ENCODE assay signal across 22 cellular contexts in genomic region chr20:45765307-45765910, GRCh38. TPM values are rescaled to one million over a fixed set of nuclear protein-coding genes. Genes with fewer than 3 reads are reported as not detected.
DNase-seq lines count a peak whose midpoint lies in the region; ATAC-seq and TF ChIP-seq lines count a peak whose summit lies in the region.
"Had no signal": no experiment of that assay in that cellular context is flagged by ENCODE, and none has a peak within 500 bp of the region (broad histone marks: within the 10 kb centered on the region; RNA-seq: fewer than 3 reads in every experiment).

No MANE protein-coding gene starts in this region.

- H3K4me3 Mint-ChIP-seq in GM23338 (peak overlapping the region; percentile 48), neural progenitor cell (no peak overlapping the region)
- H3K4me3 Mint-ChIP-seq: CD4-positive, alpha-beta T cell had no signal

- TF ChIP-seq CTCF in GM23338 (conservative IDR thresholded peaks at IDR 0.05; ENCODE audit: low read depth in 2 of 2) (no peak), RWPE2 (IDR thresholded peaks at IDR 0.05; ENCODE audit: poor library complexity, severe bottlenecking) (no peak), neural progenitor cell (IDR thresholded peaks at IDR 0.05) (no peak), coronary artery (IDR thresholded peaks at IDR 0.05) (no peak)

- ATAC-seq in GM23338 (peak; percentile 94), RWPE2 (ENCODE audit: low read depth) (no peak)
- ATAC-seq: A549 had no signal

- H3K27ac ChIP-seq in GM23338 (ENCODE audit: low read depth) (peak overlapping the region; percentile 98), RWPE2 (ENCODE audit: poor library complexity, severe bottlenecking) (no peak overlapping the region), neural progenitor cell (no peak overlapping the region), substantia nigra (ENCODE audit: low read depth, low read length, poor library complexity, severe bottlenecking) (no peak overlapping the region), coronary artery (no peak overlapping the region)
- H3K27ac ChIP-seq: A549, HL-60 had no signal

- H3K9me3 Mint-ChIP-seq in GM23338 (no peaks in the 10 kb centered on the region), neural progenitor cell (peaks cover 6% of the 10 kb centered on the region)
- H3K9me3 Mint-ChIP-seq: CD4-positive, alpha-beta T cell had no signal

- no peaks in the 10 kb centered on the region for H3K27me3 ChIP-seq in GM23338 (ENCODE audit: insufficient read depth)
- H3K27me3 ChIP-seq in RWPE2 (ENCODE audit: insufficient read depth, poor library complexity, severe bottlenecking), result no peaks in the 10 kb centered on the region
- H3K27me3 ChIP-seq in neural progenitor cell, result peaks cover 19% of the 10 kb centered on the region
- H3K27me3 ChIP-seq: BE2C had no signal

- H3K9me2 ChIP-seq in GM23338 (ENCODE audit: insufficient read depth), result no peaks in the 10 kb centered on the region; the same call in 1 of the 2 replicates

- H3K36me3 ChIP-seq in GM23338 (ENCODE audit: insufficient read depth) (no peaks in the 10 kb centered on the region), RWPE2 (ENCODE audit: low read depth) (no peaks in the 10 kb centered on the region), neural progenitor cell (no peaks in the 10 kb centered on the region)
- H3K36me3 ChIP-seq: BE2C had no signal

- H3K4me1 Mint-ChIP-seq in GM23338, result peaks cover 22% of the 10 kb centered on the region; the same call in 2 of the 3 replicates
- H3K4me1 Mint-ChIP-seq in neural progenitor cell, result peaks cover 3% of the 10 kb centered on the region

- peaks cover 8% of the 10 kb centered on the region for H3K27me3 Mint-ChIP-seq in GM23338 (ENCODE audit: insufficient read depth, low read depth, poor library complexity)
- no peaks in the 10 kb centered on the region for H3K27me3 Mint-ChIP-seq in neural progenitor cell (ENCODE audit: insufficient read depth, low read depth)

- H3K9ac ChIP-seq in neural progenitor cell, result no peak overlapping the region

- H4K20me1 ChIP-seq in GM23338 (replicated peaks; ENCODE audit: insufficient read depth) (no peaks in the 10 kb centered on the region), neural progenitor cell (ENCODE audit: low read depth) (no peaks in the 10 kb centered on the region)

- H3K4me3 ChIP-seq in GM23338, result peak overlapping the region; percentile 23
- no peak overlapping the region for H3K4me3 ChIP-seq in RWPE2 (ENCODE audit: severe bottlenecking)
- no peak overlapping the region for H3K4me3 ChIP-seq in neural progenitor cell
- no peak overlapping the region for H3K4me3 ChIP-seq in coronary artery
- H3K4me3 ChIP-seq: A549 had no signal

- H3K4me1 ChIP-seq in GM23338 (ENCODE audit: insufficient read depth) (peaks cover 34% of the 10 kb centered on the region), RWPE2 (ENCODE audit: insufficient read depth, poor library complexity, severe bottlenecking) (no peaks in the 10 kb centered on the region), neural progenitor cell (peaks cover 23% of the 10 kb centered on the region)
- H3K4me1 ChIP-seq: A549, BE2C had no signal

- H3F3A ChIP-seq in GM23338 (replicated peaks; ENCODE audit: low read depth) (peaks cover 12% of the 10 kb centered on the region), neural progenitor cell (ENCODE audit: low read depth) (peaks cover 24% of the 10 kb centered on the region)

- H3K36me3 Mint-ChIP-seq in GM23338 (ENCODE audit: low read depth), result no peaks in the 10 kb centered on the region; the same call in 2 of the 3 replicates
- H3K36me3 Mint-ChIP-seq in neural progenitor cell, result no peaks in the 10 kb centered on the region

- H3K27ac Mint-ChIP-seq in GM23338, result no peak overlapping the region
- H3K27ac Mint-ChIP-seq in neural progenitor cell, result no peak overlapping the region
- H3K27ac Mint-ChIP-seq: CD4-positive, alpha-beta T cell had no signal

- DNase-seq in GM23338 (ENCODE audit: low spot score) (peak; percentile 62), RWPE2 (ENCODE audit: low spot score) (peak; percentile 45), iPS DF 4.7 (ENCODE audit: extremely low read depth, low spot score) (peak; percentile 68), neural progenitor cell (ENCODE audit: low spot score) (no peak), substantia nigra (lab: John Stamatoyannopoulos, UW) (no peak), coronary artery (ENCODE audit: low spot score) (no peak), NCI-H2029 treated with DMSO at 0.1 percent for 48 hours (lab: John Stamatoyannopoulos, UW) (no peak)
- DNase-seq: BE2C; CD4-positive, alpha-beta T cell; COR-L47; DMS79 treated with DMSO at 0.1 percent for 48 hours; HCEC 1CT; IMR-90; NCI-H1694; NCI-H2081 treated with DMSO at 0.1 percent for 48 hours; NCI-H2171 treated with DMSO at 0.1 percent for 48 hours; NCI-H446; NCI-H526; SHP77 had no signal

- no peak overlapping the region for H2AFZ ChIP-seq in GM23338
- H2AFZ ChIP-seq in neural progenitor cell (replicated peaks), result no peak overlapping the region

- H3K9me3 ChIP-seq in RWPE2 (ENCODE audit: severe bottlenecking) (no peaks in the 10 kb centered on the region), neural progenitor cell (ENCODE audit: low read depth) (no peaks in the 10 kb centered on the region)
- H3K9me3 ChIP-seq: A549, BE2C had no signal

- H3K79me2 ChIP-seq in GM23338 (replicated peaks; ENCODE audit: insufficient read depth), result no peaks in the 10 kb centered on the region
- H3K79me2 ChIP-seq in neural progenitor cell (ENCODE audit: low read depth), result no peaks in the 10 kb centered on the region

- peak overlapping the region; percentile 53 for H3K4me2 ChIP-seq in GM23338
- H3K4me2 ChIP-seq in neural progenitor cell, result peak overlapping the region; percentile 71
- H3K4me2 ChIP-seq: A549 had no signal

TF ChIP-seq in GM23338, 12 proteins besides CTCF, POLR2A, EP300 and RAD21 (continues in another document):
- no peak for TF ChIP-seq STAT1 (IDR thresholded peaks at IDR 0.05; ENCODE audit: unreplicated experiment)

RNA-seq across cellular contexts. Expression of gene WFDC3, which starts 26.3 kb away (rescaled TPM):
- total RNA-seq in GM23338 (2014; rRNA removed; shearing (Covaris generic)), result 0.73 TPM in 1 of 2 replicates, not detected in the other
- polyA plus RNA-seq in GM23338 (2016; fragmentation: Nextera tagmentation; extraction: Ambion mirVana), result 0.36 TPM in 1 of 2 replicates, not detected in the other
- total RNA-seq in neural progenitor cell (ENCODE audit: low replicate concordance), result not detected in 2 replicates
- total RNA-seq: CD4-positive, alpha-beta T cell; HT-29 had no signal
- polyA plus RNA-seq: A549 had no signal

RNA-seq across cellular contexts. Expression of gene DNTTIP1, which starts 26.3 kb away (rescaled TPM):
- total RNA-seq in GM23338 (2014; rRNA removed; shearing (Covaris generic)), result 21.4 and 31.6 TPM in 2 replicates
- polyA plus RNA-seq in GM23338 (2016; fragmentation: Nextera tagmentation; extraction: Ambion mirVana), result 50.3 TPM in 2 replicates
- 23.8 and 26.3 TPM in 2 replicates for total RNA-seq in neural progenitor cell (ENCODE audit: low replicate concordance)

RNA-seq across cellular contexts. Expression of gene SPINT4, which starts 43.3 kb away (rescaled TPM):
- not detected in 2 replicates for total RNA-seq in GM23338 (2014; rRNA removed; shearing (Covaris generic))
- polyA plus RNA-seq in GM23338 (2016; fragmentation: Nextera tagmentation; extraction: Ambion mirVana), result not detected in 2 replicates
- not detected in 2 replicates for total RNA-seq in neural progenitor cell (ENCODE audit: low replicate concordance)
- total RNA-seq: CD4-positive, alpha-beta T cell; HT-29; IMR-90 had no signal
- polyA plus RNA-seq: A549, IMR-90 had no signal

RNA-seq across cellular contexts. Expression of gene UBE2C, which starts 47.0 kb away (rescaled TPM):
- total RNA-seq in GM23338 (2014; rRNA removed; shearing (Covaris generic)), result 198 and 247 TPM in 2 replicates
- 698 and 742 TPM in 2 replicates for polyA plus RNA-seq in GM23338 (2016; fragmentation: Nextera tagmentation; extraction: Ambion mirVana)
- 325 and 442 TPM in 2 replicates for total RNA-seq in neural progenitor cell (ENCODE audit: low replicate concordance)

Comparison
In these comparisons a context has a peak if more than half of its experiments do, and no peak if none do; other contexts are left out.
1. DNase-seq: peak in GM23338 (single experiment), RWPE2 (single experiment) and iPS DF 4.7 (single experiment); none in neural progenitor cell (single experiment), substantia nigra (0 of 49), coronary artery (single experiment) and NCI-H2029 treated with DMSO at 0.1 percent for 48 hours (single experiment).